ENCODE assay signal across 1 cellular context in the genomic region with DNA sequence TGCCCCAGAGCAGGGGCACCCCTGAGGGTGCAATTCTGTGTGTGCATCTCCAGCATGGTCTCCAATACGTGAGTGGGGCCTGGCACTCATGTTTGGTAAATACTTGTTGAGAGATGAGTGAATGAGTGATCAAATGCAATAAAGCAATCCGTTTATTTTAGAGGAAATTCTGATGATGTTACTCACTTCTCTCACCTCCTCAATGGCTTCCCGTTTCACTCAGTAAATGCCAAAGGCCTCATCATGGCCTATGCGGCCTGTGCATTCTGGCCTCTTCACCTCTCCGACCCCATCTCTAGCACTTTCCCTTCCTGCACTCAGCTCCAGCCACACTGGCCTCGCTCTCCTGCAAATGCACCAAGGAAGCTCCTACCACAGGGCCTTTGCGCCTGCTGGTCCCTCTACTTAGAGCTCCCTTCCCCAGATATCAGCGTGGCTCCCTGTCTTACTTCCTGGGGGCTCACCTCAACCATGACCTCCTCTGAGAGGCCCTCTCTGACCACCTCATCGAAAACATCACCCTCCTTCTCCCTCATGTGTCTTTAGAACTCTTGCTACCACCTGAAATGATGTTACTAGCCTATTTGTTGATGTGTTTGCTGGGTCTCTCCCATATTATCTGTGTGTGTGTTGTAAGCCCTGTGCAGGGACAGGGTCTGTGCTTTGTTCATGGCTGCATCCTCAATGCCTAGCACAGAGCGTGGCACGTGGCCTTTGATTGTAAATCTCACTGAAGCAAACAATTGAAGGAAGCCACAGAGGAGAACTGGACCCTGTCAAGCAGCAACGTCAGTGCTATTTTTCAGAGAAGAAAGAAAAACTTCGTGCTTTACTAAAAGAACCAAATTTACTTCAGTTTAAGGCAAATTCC.
TF ChIP-seq lines count a peak whose summit lies in the region.

No MANE protein-coding gene starts in this region.

TF ChIP-seq in endothelial cell of umbilical vein, 7 proteins besides CTCF, POLR2A, EP300 and RAD21:
- TF ChIP-seq POLR2AphosphoS5 (IDR thresholded peaks at IDR 0.05; ENCODE audit: insufficient read depth, low read depth, low read length) (peak; percentile 79), JUN (IDR thresholded peaks at IDR 0.05; ENCODE audit: borderline replicate concordance, insufficient read depth, insufficient read length, low read depth) (peak; percentile 77), EZH2 (IDR thresholded peaks at IDR 0.05; ENCODE audit: borderline replicate concordance, low read depth, low read length, severe bottlenecking) (no peak), GATA2 (IDR thresholded peaks at IDR 0.05; ENCODE audit: insufficient read depth, insufficient read length, low read depth, low read length) (peak; percentile 69), FOS (IDR thresholded peaks at IDR 0.05; ENCODE audit: borderline replicate concordance, insufficient read depth, low read length) (peak; percentile 83), MAX (IDR thresholded peaks at IDR 0.05; ENCODE audit: insufficient read depth, insufficient read length) (peak; percentile 90), MYC (IDR thresholded peaks at IDR 0.05; ENCODE audit: low read depth, low read length) (no peak)
